14 cellular contexts compared by ENCODE assay signal in genomic region chr3:18153571-18154173, GRCh38.
DNase-seq lines count a peak whose midpoint lies in the region; ATAC-seq, FAIRE-seq and TF ChIP-seq lines count a peak whose summit lies in the region.
"Had no signal": no experiment of that assay in that cellular context is flagged by ENCODE, and none has a peak within 500 bp of the region (broad histone marks: within the 10 kb centered on the region; RNA-seq: fewer than 3 reads in every experiment).

No MANE protein-coding gene starts in this region.

- peak in 1 of 2 experiments; percentile 40; a peak in 2 of 5 replicates for TF ChIP-seq EP300 in A549 (IDR thresholded peaks at IDR 0.05)

- no peak for TF ChIP-seq CTCF in A549 (IDR thresholded peaks at IDR 0.05)
- TF ChIP-seq CTCF in RWPE1 (conservative IDR thresholded peaks at IDR 0.05; ENCODE audit: low read depth), result no peak

- no peak for TF ChIP-seq POLR2A in A549 (IDR thresholded peaks at IDR 0.05; ENCODE audit: low read length)

- DNase-seq in A549 (ENCODE audit: low read depth in 1 of 2, low spot score in 1 of 2), result peak; percentile 61 to 86
- peak; percentile 84 for DNase-seq in HCEC 1CT
- DNase-seq in RWPE1 (ENCODE audit: low spot score), result peak; percentile 38
- DNase-seq in foreskin melanocyte, result peak; percentile 24
- no peak for DNase-seq in T-helper 17 cell
- DNase-seq in NCI-H2029 treated with DMSO at 0.1 percent for 48 hours (lab: John Stamatoyannopoulos, UW), result no peak
- DNase-seq in stimulated activated naive CD4-positive, alpha-beta T cell treated with Interleukin-2 at 50 U/mL for 16 hours (lab: John Stamatoyannopoulos, UW), result no peak
- DNase-seq: aorta, NCI-H446 treated with DMSO at 0.1 percent for 48 hours, WERI-Rb-1 had no signal

- H3K36me3 Mint-ChIP-seq in T-helper 17 cell (ENCODE audit: low read depth), result no peaks in the 10 kb centered on the region
- H3K36me3 Mint-ChIP-seq: stimulated activated memory B cell treated with anti-CD40 and anti-IgM and Interleukin-4, amounts not matched to agents 10 μg/mL and 1 μg/mL and 100 μg/mL, for 72 hours had no signal

- TF ChIP-seq RAD21 in A549 (conservative IDR thresholded peaks at IDR 0.05 in 1 of 2, IDR thresholded peaks at IDR 0.05 in 1 of 2), result no peak; a peak in 1 of 5 replicates

- WGBS in A549 (ENCODE audit: missing lambda C conversion rate), result 8% methylated on average over 3 of the region's 3 CpGs

- H3K4me1 Mint-ChIP-seq in T-helper 17 cell, result no peaks in the 10 kb centered on the region
- H3K4me1 Mint-ChIP-seq: stimulated activated memory B cell treated with anti-CD40 and anti-IgM and Interleukin-4, amounts not matched to agents 10 μg/mL and 1 μg/mL and 100 μg/mL, for 72 hours had no signal

- ATAC-seq in A549 (peak; percentile 98 to 99), T-helper 17 cell (no peak), GM21786 (IDR thresholded peaks at IDR 0.05; ENCODE audit: unreplicated experiment) (no peak)
- ATAC-seq: stimulated activated memory B cell treated with anti-CD40 and anti-IgM and Interleukin-4, amounts not matched to agents 10 μg/mL and 1 μg/mL and 100 μg/mL, for 72 hours had no signal

- H3K9me3 ChIP-seq in A549 (no peaks in the 10 kb centered on the region), T-helper 17 cell (ENCODE audit: control insufficient read depth, low read length, poor library complexity, severe bottlenecking) (no peaks in the 10 kb centered on the region)
- H3K9me3 ChIP-seq: BLaER1, right atrium auricular region had no signal

- peaks cover 26% of the 10 kb centered on the region for H3K4me1 ChIP-seq in A549
- H3K4me1 ChIP-seq: BLaER1, right atrium auricular region had no signal

- H3K27ac ChIP-seq in A549 (peak overlapping the region; percentile 32 to 63), RWPE1 (no peak overlapping the region)
- H3K27ac ChIP-seq: BLaER1, right atrium auricular region, WERI-Rb-1 had no signal

- H3K4me3 ChIP-seq in A549, result no peak overlapping the region
- H3K4me3 ChIP-seq: BLaER1, right atrium auricular region had no signal

- H3K4me3 Mint-ChIP-seq in T-helper 17 cell, result no peak overlapping the region
- H3K4me3 Mint-ChIP-seq: stimulated activated memory B cell treated with anti-CD40 and anti-IgM and Interleukin-4, amounts not matched to agents 10 μg/mL and 1 μg/mL and 100 μg/mL, for 72 hours had no signal

- peak overlapping the region; percentile 65 for H3K4me2 ChIP-seq in A549
- H3K4me2 ChIP-seq: BLaER1 had no signal

- CTCF ChIA-PET in A549 (lab: Yijun Ruan, JAX) (no interaction called here), RWPE1 (lab: Yijun Ruan, JAX) (interaction anchor here (0.6 kb wide), 1 partner anchor 32 kb away, joined by 3 read pairs; no protein-coding TSS in a partner anchor)

- H3K27ac Mint-ChIP-seq in T-helper 17 cell, result no peak overlapping the region
- H3K27ac Mint-ChIP-seq: stimulated activated memory B cell treated with anti-CD40 and anti-IgM and Interleukin-4, amounts not matched to agents 10 μg/mL and 1 μg/mL and 100 μg/mL, for 72 hours had no signal

- POLR2A ChIA-PET in A549 (lab: Yijun Ruan, JAX) (no interaction called here), RWPE1 (lab: Yijun Ruan, JAX; ENCODE audit: low non-redundant PET) (no interaction called here)

- FAIRE-seq in A549 (lab: Jason Lieb, UNC), result peak; percentile 28

- H3K27me3 Mint-ChIP-seq in T-helper 17 cell, result peaks cover 21% of the 10 kb centered on the region

TF ChIP-seq in A549, 52 proteins besides CTCF, POLR2A, EP300 and RAD21 (continues in another document):
- TF ChIP-seq RFX5 (IDR thresholded peaks at IDR 0.05), result no peak
- TF ChIP-seq REST (IDR thresholded peaks at IDR 0.05), result no peak
- no peak for TF ChIP-seq PHF8 (IDR thresholded peaks at IDR 0.05; ENCODE audit: borderline replicate concordance, low read depth)
- TF ChIP-seq CBX2 (IDR thresholded peaks at IDR 0.05; ENCODE audit: borderline replicate concordance, low read depth), result no peak
- no peak for TF ChIP-seq ESRRA (IDR thresholded peaks at IDR 0.05; ENCODE audit: borderline replicate concordance, low read length)
- no peak for TF ChIP-seq RNF2 (IDR thresholded peaks at IDR 0.05; ENCODE audit: borderline replicate concordance, low read depth)
- no peak for TF ChIP-seq EHF (CRISPR knock-in tag; IDR thresholded peaks at IDR 0.05)
- no peak for TF ChIP-seq HDAC2 (IDR thresholded peaks at IDR 0.05)
- no peak for TF ChIP-seq CHD4 (IDR thresholded peaks at IDR 0.05; ENCODE audit: borderline replicate concordance)
- no peak for TF ChIP-seq MAX (IDR thresholded peaks at IDR 0.05)
- TF ChIP-seq ELK1 (IDR thresholded peaks at IDR 0.05; ENCODE audit: low read depth, low read length), result no peak
- TF ChIP-seq CBX8 (IDR thresholded peaks at IDR 0.05), result no peak
- TF ChIP-seq HOXA7 (CRISPR knock-in tag; IDR thresholded peaks at IDR 0.05), result no peak
- TF ChIP-seq FOSL2 (IDR thresholded peaks at IDR 0.05), result peak; percentile 88
- peak; percentile 86 for TF ChIP-seq FOSL2 (CRISPR knock-in tag; IDR thresholded peaks at IDR 0.05)
- TF ChIP-seq FOSB (CRISPR knock-in tag; IDR thresholded peaks at IDR 0.05), result no peak
- no peak for TF ChIP-seq BHLHE40 (IDR thresholded peaks at IDR 0.05; ENCODE audit: low read depth, low read length)
- no peak for TF ChIP-seq SREBF2 (IDR thresholded peaks at IDR 0.05)
- no peak for TF ChIP-seq KDM1A (IDR thresholded peaks at IDR 0.05; ENCODE audit: low read depth)
- no peak for TF ChIP-seq HEYL (CRISPR knock-in tag; IDR thresholded peaks at IDR 0.05)
- TF ChIP-seq EHMT2 (IDR thresholded peaks at IDR 0.05; ENCODE audit: low read depth), result no peak
- no peak for TF ChIP-seq KDM5A (IDR thresholded peaks at IDR 0.05)
- no peak for TF ChIP-seq NR3C1 (IDR thresholded peaks at IDR 0.05)
- peak; percentile 45; the same call in 2 of the 3 replicates for TF ChIP-seq SMC3 (IDR thresholded peaks at IDR 0.05)
- no peak for TF ChIP-seq ATOH8 (CRISPR knock-in tag; IDR thresholded peaks at IDR 0.05; ENCODE audit: low read depth)
- no peak for TF ChIP-seq CHD2 (IDR thresholded peaks at IDR 0.05; ENCODE audit: low read length, partially characterized antibody)
- no peak for TF ChIP-seq ZSCAN20 (CRISPR knock-in tag; IDR thresholded peaks at IDR 0.05)
- TF ChIP-seq POLR2AphosphoS2 (conservative IDR thresholded peaks at IDR 0.05; ENCODE audit: low read length), result no peak
- TF ChIP-seq RARB (CRISPR knock-in tag; IDR thresholded peaks at IDR 0.05), result no peak
- no peak for TF ChIP-seq TP53 (CRISPR knock-in tag; IDR thresholded peaks at IDR 0.05)
- TF ChIP-seq HOXB13 (CRISPR knock-in tag; IDR thresholded peaks at IDR 0.05; ENCODE audit: low read depth), result no peak

Comparison
In these comparisons a context has a peak if more than half of its experiments do, and no peak if none do; other contexts are left out.
1. ATAC-seq: peak in A549 (2 of 2); none in T-helper 17 cell (single experiment) and GM21786 (single experiment).
2. DNase-seq: peak in A549 (2 of 2), HCEC 1CT (single experiment), RWPE1 (single experiment) and foreskin melanocyte (single experiment); none in T-helper 17 cell (0 of 3), NCI-H2029 treated with DMSO at 0.1 percent for 48 hours (single experiment) and stimulated activated naive CD4-positive, alpha-beta T cell treated with Interleukin-2 at 50 U/mL for 16 hours (single experiment).